In genomic region chr1:11286735-11287410, GRCh38 we compare ENCODE assay signal across 10 cellular contexts. TPM values are rescaled to one million over a fixed set of nuclear protein-coding genes. Genes with fewer than 3 reads are reported as not detected.
DNase-seq lines count a peak whose midpoint lies in the region; ATAC-seq and TF ChIP-seq lines count a peak whose summit lies in the region.
"Had no signal": no experiment of that assay in that cellular context is flagged by ENCODE, and none has a peak within 500 bp of the region (broad histone marks: within the 10 kb centered on the region; RNA-seq: fewer than 3 reads in every experiment).

No MANE protein-coding gene starts in this region.

- no peak overlapping the region for H3K4me3 ChIP-seq in AG10803 (ENCODE audit: low read length)
- H3K4me3 ChIP-seq in H7 (ENCODE audit: insufficient read depth, low read depth, low read length): no peak overlapping the region
- no peak overlapping the region for H3K4me3 ChIP-seq in gastroesophageal sphincter
- H3K4me3 ChIP-seq: heart right ventricle had no signal

- H3K4me3 Mint-ChIP-seq in brain: peak overlapping the region in 3 of 5 experiments; percentile 34 to 77 (median 47)
- H3K4me3 Mint-ChIP-seq: CD8-positive, alpha-beta memory T cell had no signal

- no peak overlapping the region for H3K27ac ChIP-seq in gastroesophageal sphincter
- H3K27ac ChIP-seq: heart right ventricle had no signal

- H3K9me3 ChIP-seq in gastroesophageal sphincter: no peaks in the 10 kb centered on the region
- H3K9me3 ChIP-seq: heart right ventricle had no signal

- H3K27me3 Mint-ChIP-seq in brain: no peaks in the 10 kb centered on the region

- TF ChIP-seq POLR2A in gastroesophageal sphincter (IDR thresholded peaks at IDR 0.05): no peak

- H3K27ac Mint-ChIP-seq in brain: peak overlapping the region; percentile 85 to 98 (median 87)

- DNase-seq in AG10803 (ENCODE audit: low read depth): peak; percentile 22
- peak; percentile 80 for DNase-seq in H7
- peak; percentile 56 for DNase-seq in iris pigment epithelial cell (ENCODE audit: low read depth)
- DNase-seq in NCI-H446 treated with DMSO at 0.1 percent for 48 hours (lab: John Stamatoyannopoulos, UW): no peak
- DNase-seq: CD8-positive, alpha-beta memory T cell; heart right ventricle had no signal

- ATAC-seq in GM19035 (IDR thresholded peaks at IDR 0.05; ENCODE audit: unreplicated experiment) (no peak), gastroesophageal sphincter (no peak), GM21717 (IDR thresholded peaks at IDR 0.05; ENCODE audit: unreplicated experiment) (no peak)
- ATAC-seq: heart right ventricle had no signal

- TF ChIP-seq EP300 in gastroesophageal sphincter (IDR thresholded peaks at IDR 0.05): no peak

- H3K27me3 ChIP-seq in H7 (ENCODE audit: control insufficient read depth, insufficient read depth, low read length) (no peaks in the 10 kb centered on the region), gastroesophageal sphincter (no peaks in the 10 kb centered on the region)
- H3K27me3 ChIP-seq: heart right ventricle had no signal

- TF ChIP-seq CTCF in AG10803 (conservative IDR thresholded peaks at IDR 0.05; ENCODE audit: low read length): no peak
- TF ChIP-seq CTCF in brain (conservative IDR thresholded peaks at IDR 0.05): no peak
- no peak for TF ChIP-seq CTCF in gastroesophageal sphincter (IDR thresholded peaks at IDR 0.05)

- WGBS in gastroesophageal sphincter (ENCODE audit: low coverage in 1 of 2), 2 donors: 83 to 94% methylated on average over 1 to 2 of the region's 3 CpGs

- H3K4me1 ChIP-seq in gastroesophageal sphincter: peaks cover 3 to 15% (median 7%) of the 10 kb centered on the region in 3 donors

- H3K9me3 Mint-ChIP-seq in brain: no peaks in the 10 kb centered on the region
- H3K9me3 Mint-ChIP-seq: CD8-positive, alpha-beta memory T cell had no signal

- H3K36me3 ChIP-seq in H7 (replicated peaks; ENCODE audit: control insufficient read depth, insufficient read depth, low read length): no peaks in the 10 kb centered on the region; the same call in none of the 2 replicates
- H3K36me3 ChIP-seq in gastroesophageal sphincter: peaks cover 0 to 69% of the 10 kb centered on the region in 2 donors

- H3K4me1 Mint-ChIP-seq in brain: peaks cover 41% of the 10 kb centered on the region

- H3K36me3 Mint-ChIP-seq in brain: peaks cover 35% of the 10 kb centered on the region

RNA-seq across cellular contexts. Expression of gene UBIAD1, which starts 13.9 kb away (rescaled TPM):
- 26.2 and 27.6 TPM in 2 replicates for total RNA-seq in H7 (2014; rRNA removed; shearing (Covaris generic))
- polyA plus RNA-seq in brain (ENCODE audit: insufficient read depth, low read depth, low replicate concordance): 20.3 TPM
- total RNA-seq in gastroesophageal sphincter: 10 to 100 TPM; 11.7 to 16.3 (median 14.0) TPM

RNA-seq across cellular contexts. Expression of gene MTOR, which starts 24.5 kb away (rescaled TPM):
- 74.4 and 83.6 TPM in 2 replicates for total RNA-seq in H7 (2014; rRNA removed; shearing (Covaris generic))
- 38.9 TPM for polyA plus RNA-seq in brain (ENCODE audit: insufficient read depth, low read depth, low replicate concordance)
- total RNA-seq in gastroesophageal sphincter: 10 to 100 TPM; 32.4 to 55.4 (median 42.5) TPM
